Comparison of ENCODE assay signal across 17 cellular contexts in the genomic region with DNA sequence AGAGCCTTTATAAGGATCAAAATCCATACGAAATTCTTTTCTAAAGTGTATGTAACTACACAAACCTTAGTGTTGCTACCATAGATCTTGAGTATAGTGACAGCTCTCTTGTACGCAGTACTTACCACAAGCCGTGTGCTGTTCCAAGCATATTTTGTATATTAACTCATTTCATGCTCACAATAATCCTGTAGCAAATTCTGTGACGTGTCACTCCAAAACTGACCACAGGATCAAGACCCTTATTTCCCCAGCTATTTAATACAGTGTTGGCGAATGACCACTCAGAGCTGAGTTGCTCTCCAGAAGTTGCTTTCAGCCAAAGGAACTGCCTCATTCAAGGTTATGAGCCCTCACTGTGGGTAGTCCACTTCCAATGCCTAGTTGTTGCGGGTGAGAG.
DNase-seq lines count a peak whose midpoint lies in the region; ATAC-seq, FAIRE-seq and TF ChIP-seq lines count a peak whose summit lies in the region.
"Had no signal": no experiment of that assay in that cellular context is flagged by ENCODE, and none has a peak within 500 bp of the region (broad histone marks: within the 10 kb centered on the region; RNA-seq: fewer than 3 reads in every experiment).

No MANE protein-coding gene starts in this region.

- WGBS in sigmoid colon, 2 donors, result 96 to 97% methylated on average over 6 of the region's 6 CpGs

- no peaks in the 10 kb centered on the region for H3K79me2 ChIP-seq in astrocyte (ENCODE audit: insufficient read depth, low read length)

- peak overlapping the region in 2 of 3 donors; percentile 60 to 71 for H3K27ac Mint-ChIP-seq in CD4-positive, CD25-positive, alpha-beta regulatory T cell
- no peak overlapping the region for H3K27ac Mint-ChIP-seq in astrocyte (ENCODE audit: unreplicated experiment)
- H3K27ac Mint-ChIP-seq in naive thymus-derived CD4-positive, alpha-beta T cell, result peak overlapping the region in 6 of 9 donors; percentile 39 to 87 (median 68)
- no peak overlapping the region for H3K27ac Mint-ChIP-seq in activated CD4-positive, alpha-beta T cell treated with anti-CD3 and anti-CD28 coated beads, Interleukin-2, amount 10 ng/mL, durations not matched to agents 24 days and 14 days
- H3K27ac Mint-ChIP-seq: HFFc6 had no signal

- H3K4me3 ChIP-seq in CD4-positive, CD25-positive, alpha-beta regulatory T cell (ENCODE audit: low read depth, low read length), result no peak overlapping the region
- H3K4me3 ChIP-seq in astrocyte (ENCODE audit: insufficient read depth, low read depth, low read length) (no peak overlapping the region), sigmoid colon (no peak overlapping the region)
- H3K4me3 ChIP-seq in naive thymus-derived CD4-positive, alpha-beta T cell (ENCODE audit: low read length), result no peak overlapping the region
- H3K4me3 ChIP-seq: BLaER1 treated with 17β-estradiol and CSF1 and Interleukin-3, amounts not matched to agents 10 nM and 100 nM; HAP-1 had no signal

- H3K4me2 ChIP-seq in astrocyte (ENCODE audit: low read length), result peak overlapping the region; percentile 9
- H3K4me2 ChIP-seq: BLaER1 treated with 17β-estradiol and CSF1 and Interleukin-3, amounts not matched to agents 10 nM and 100 nM had no signal

- intact Hi-C loops in naive thymus-derived CD4-positive, alpha-beta T cell (cut with micrococcal nuclease), result loop anchor here in 1 of 2 donors (2.0 kb wide), 1 partner anchor 71 kb away; no protein-coding TSS in a partner anchor
- intact Hi-C loops in sigmoid colon (cut with DNase I), result no loop called here
- intact Hi-C loops in activated CD4-positive, alpha-beta T cell treated with anti-CD3 and anti-CD28 coated beads, Interleukin-2, amount 10 ng/mL, durations not matched to agents 24 days and 14 days (cut with micrococcal nuclease), result no loop called here

- POLR2A ChIA-PET in naive thymus-derived CD4-positive, alpha-beta T cell (lab: Charles Lee), result interaction anchor here (0.5 to 1.9 kb wide), 11 partner anchors 11 to 401 kb away, joined by 3 to 7 read pairs (median 4); a partner anchor contains a TSS

- peaks cover 8 to 52% (median 31%) of the 10 kb centered on the region in 4 donors for H3K4me1 Mint-ChIP-seq in CD4-positive, CD25-positive, alpha-beta regulatory T cell
- H3K4me1 Mint-ChIP-seq in astrocyte (ENCODE audit: low read depth, unreplicated experiment), result peaks cover 14% of the 10 kb centered on the region
- H3K4me1 Mint-ChIP-seq in naive thymus-derived CD4-positive, alpha-beta T cell, result peaks cover 12 to 70% (median 47%) of the 10 kb centered on the region in 7 donors
- peaks cover 13% of the 10 kb centered on the region for H3K4me1 Mint-ChIP-seq in activated CD4-positive, alpha-beta T cell treated with anti-CD3 and anti-CD28 coated beads, Interleukin-2, amount 10 ng/mL, durations not matched to agents 24 days and 14 days

- no peaks in the 10 kb centered on the region for H3K27me3 ChIP-seq in CD4-positive, CD25-positive, alpha-beta regulatory T cell (ENCODE audit: control insufficient read depth, insufficient read depth, low read length)
- H3K27me3 ChIP-seq in astrocyte (ENCODE audit: insufficient read depth, low read length) (no peaks in the 10 kb centered on the region), sigmoid colon (no peaks in the 10 kb centered on the region)
- no peaks in the 10 kb centered on the region for H3K27me3 ChIP-seq in naive thymus-derived CD4-positive, alpha-beta T cell (ENCODE audit: control insufficient read depth in 2 of 2, insufficient read depth in 2 of 2, low read length in 2 of 2)
- H3K27me3 ChIP-seq: BLaER1 treated with 17β-estradiol and CSF1 and Interleukin-3, amounts not matched to agents 10 nM and 100 nM had no signal

- no peak for DNase-seq in CD4-positive, CD25-positive, alpha-beta regulatory T cell
- DNase-seq in ELR (ENCODE audit: low read depth) (peak; percentile 30), astrocyte (ENCODE audit: low read depth) (peak; percentile 88), sigmoid colon (no peak)
- DNase-seq in naive thymus-derived CD4-positive, alpha-beta T cell, result no peak
- no peak for DNase-seq in activated CD4-positive, alpha-beta T cell treated with anti-CD3 and anti-CD28 coated beads, Interleukin-2, amount 10 ng/mL, durations not matched to agents 24 days and 14 days
- DNase-seq: ACHN; CD4-positive, alpha-beta T cell; DMS153; DMS79 treated with DMSO at 0.1 percent for 48 hours; GF-D8; HFFc6 had no signal

- no peak for ATAC-seq in CD4-positive, CD25-positive, alpha-beta regulatory T cell (ENCODE audit: low read depth in 2 of 2)
- no peak for ATAC-seq in naive thymus-derived CD4-positive, alpha-beta T cell
- no peak for ATAC-seq in HG02642 (IDR thresholded peaks at IDR 0.05; ENCODE audit: poor library complexity, unreplicated experiment)

- no peak overlapping the region for H2AFZ ChIP-seq in astrocyte (ENCODE audit: low read depth, low read length)

- no peaks in the 10 kb centered on the region for H3K36me3 Mint-ChIP-seq in CD4-positive, CD25-positive, alpha-beta regulatory T cell
- no peaks in the 10 kb centered on the region for H3K36me3 Mint-ChIP-seq in astrocyte (ENCODE audit: low read depth, unreplicated experiment)
- H3K36me3 Mint-ChIP-seq in naive thymus-derived CD4-positive, alpha-beta T cell, result peaks cover 0 to 22% (median 10%) of the 10 kb centered on the region in 5 donors
- H3K36me3 Mint-ChIP-seq in activated CD4-positive, alpha-beta T cell treated with anti-CD3 and anti-CD28 coated beads, Interleukin-2, amount 10 ng/mL, durations not matched to agents 24 days and 14 days (ENCODE audit: low read depth), result peaks cover 13% of the 10 kb centered on the region

- no peak overlapping the region for H3K27ac ChIP-seq in CD4-positive, CD25-positive, alpha-beta regulatory T cell (ENCODE audit: insufficient read depth, low read length, poor library complexity, severe bottlenecking)
- H3K27ac ChIP-seq in astrocyte (ENCODE audit: low read depth, low read length) (no peak overlapping the region), sigmoid colon (no peak overlapping the region)
- H3K27ac ChIP-seq in naive thymus-derived CD4-positive, alpha-beta T cell (ENCODE audit: low read depth, low read length), result no peak overlapping the region
- H3K27ac ChIP-seq: BLaER1 treated with 17β-estradiol and CSF1 and Interleukin-3, amounts not matched to agents 10 nM and 100 nM had no signal

- no peak for TF ChIP-seq CTCF in astrocyte (IDR thresholded peaks at IDR 0.05; ENCODE audit: insufficient read depth, low read depth, low read length)
- TF ChIP-seq CTCF in sigmoid colon (IDR thresholded peaks at IDR 0.05), result no peak

- peaks cover 10% of the 10 kb centered on the region for H3K4me1 ChIP-seq in CD4-positive, CD25-positive, alpha-beta regulatory T cell (ENCODE audit: control insufficient read depth, insufficient read depth, low read length, poor library complexity, severe bottlenecking)
- H3K4me1 ChIP-seq in astrocyte (ENCODE audit: insufficient read depth, low read length) (peaks cover 13% of the 10 kb centered on the region), sigmoid colon (no peaks in the 10 kb centered on the region)
- H3K4me1 ChIP-seq in naive thymus-derived CD4-positive, alpha-beta T cell (ENCODE audit: control insufficient read depth in 2 of 2, insufficient read depth in 2 of 2, low read length in 2 of 2), result peaks cover 6 to 16% of the 10 kb centered on the region in 2 donors
- H3K4me1 ChIP-seq: HAP-1 had no signal

- H3K9me3 ChIP-seq in CD4-positive, CD25-positive, alpha-beta regulatory T cell (ENCODE audit: control insufficient read depth in 2 of 2, low read length in 2 of 2), result no peaks in the 10 kb centered on the region
- H3K9me3 ChIP-seq in astrocyte (ENCODE audit: insufficient read depth, low read depth, low read length) (no peaks in the 10 kb centered on the region), sigmoid colon (no peaks in the 10 kb centered on the region)
- no peaks in the 10 kb centered on the region for H3K9me3 ChIP-seq in naive thymus-derived CD4-positive, alpha-beta T cell (ENCODE audit: control insufficient read depth in 2 of 3, low read length in 3 of 3)
- H3K9me3 ChIP-seq: HAP-1 had no signal

- H3K9me3 Mint-ChIP-seq in CD4-positive, CD25-positive, alpha-beta regulatory T cell, result peaks cover 0 to 9% (median 5%) of the 10 kb centered on the region in 7 donors
- peaks cover 5% of the 10 kb centered on the region for H3K9me3 Mint-ChIP-seq in astrocyte (ENCODE audit: unreplicated experiment)
- peaks cover 3 to 22% (median 6%) of the 10 kb centered on the region in 11 donors for H3K9me3 Mint-ChIP-seq in naive thymus-derived CD4-positive, alpha-beta T cell
- H3K9me3 Mint-ChIP-seq in activated CD4-positive, alpha-beta T cell treated with anti-CD3 and anti-CD28 coated beads, Interleukin-2, amount 10 ng/mL, durations not matched to agents 24 days and 14 days, result peaks cover 22% of the 10 kb centered on the region
- H3K9me3 Mint-ChIP-seq: HFFc6 had no signal

- no peak for TF ChIP-seq POLR2A in sigmoid colon (IDR thresholded peaks at IDR 0.05)

- H3K27me3 Mint-ChIP-seq in CD4-positive, CD25-positive, alpha-beta regulatory T cell, result no peaks in the 10 kb centered on the region
- no peaks in the 10 kb centered on the region for H3K27me3 Mint-ChIP-seq in astrocyte (ENCODE audit: low read depth, unreplicated experiment)
- no peaks in the 10 kb centered on the region for H3K27me3 Mint-ChIP-seq in naive thymus-derived CD4-positive, alpha-beta T cell
- no peaks in the 10 kb centered on the region for H3K27me3 Mint-ChIP-seq in activated CD4-positive, alpha-beta T cell treated with anti-CD3 and anti-CD28 coated beads, Interleukin-2, amount 10 ng/mL, durations not matched to agents 24 days and 14 days
- H3K27me3 Mint-ChIP-seq: CD4-positive, alpha-beta T cell had no signal

- CTCF ChIA-PET in naive thymus-derived CD4-positive, alpha-beta T cell (lab: Charles Lee), result interaction anchor here (0.6 kb wide), 1 partner anchor 58 kb away, joined by 3 read pairs; no protein-coding TSS in a partner anchor

- no peak for TF ChIP-seq EP300 in sigmoid colon (IDR thresholded peaks at IDR 0.05)

- H3K4me3 Mint-ChIP-seq in CD4-positive, CD25-positive, alpha-beta regulatory T cell, result no peak overlapping the region
- H3K4me3 Mint-ChIP-seq in astrocyte (ENCODE audit: unreplicated experiment), result no peak overlapping the region
- H3K4me3 Mint-ChIP-seq in naive thymus-derived CD4-positive, alpha-beta T cell, result no peak overlapping the region
- H3K4me3 Mint-ChIP-seq in activated CD4-positive, alpha-beta T cell treated with anti-CD3 and anti-CD28 coated beads, Interleukin-2, amount 10 ng/mL, durations not matched to agents 24 days and 14 days, result no peak overlapping the region
- H3K4me3 Mint-ChIP-seq: CD4-positive, alpha-beta T cell; HFFc6 had no signal

- H4K20me1 ChIP-seq in astrocyte (ENCODE audit: insufficient read depth, low read length), result no peaks in the 10 kb centered on the region
- H4K20me1 ChIP-seq: BLaER1 treated with 17β-estradiol and CSF1 and Interleukin-3, amounts not matched to agents 10 nM and 100 nM had no signal

- no peaks in the 10 kb centered on the region for H3K36me3 ChIP-seq in CD4-positive, CD25-positive, alpha-beta regulatory T cell (ENCODE audit: control insufficient read depth, insufficient read depth, low read length)
- no peaks in the 10 kb centered on the region for H3K36me3 ChIP-seq in astrocyte (ENCODE audit: insufficient read depth, low read length)
- no peaks in the 10 kb centered on the region for H3K36me3 ChIP-seq in naive thymus-derived CD4-positive, alpha-beta T cell (ENCODE audit: control insufficient read depth in 2 of 3, insufficient read depth in 3 of 3, low read length in 3 of 3)
- no peaks in the 10 kb centered on the region for H3K36me3 ChIP-seq in sigmoid colon
- H3K36me3 ChIP-seq: BLaER1 treated with 17β-estradiol and CSF1 and Interleukin-3, amounts not matched to agents 10 nM and 100 nM; HAP-1 had no signal

- no peak overlapping the region for H3K9ac ChIP-seq in astrocyte (ENCODE audit: low read length)
- H3K9ac ChIP-seq: BLaER1 treated with 17β-estradiol and CSF1 and Interleukin-3, amounts not matched to agents 10 nM and 100 nM had no signal

- no peak for FAIRE-seq in astrocyte (lab: Jason Lieb, UNC)
- FAIRE-seq: GM19239, H1 had no signal

Comparison
In these comparisons a context has a peak if more than half of its experiments do, and no peak if none do; other contexts are left out.
1. DNase-seq: peak in ELR (single experiment) and astrocyte (single experiment); none in CD4-positive, CD25-positive, alpha-beta regulatory T cell (0 of 3), naive thymus-derived CD4-positive, alpha-beta T cell (0 of 9), sigmoid colon (single experiment) and activated CD4-positive, alpha-beta T cell treated with anti-CD3 and anti-CD28 coated beads, Interleukin-2, amount 10 ng/mL, durations not matched to agents 24 days and 14 days (single experiment).
2. H3K27ac Mint-ChIP-seq: peak in CD4-positive, CD25-positive, alpha-beta regulatory T cell (2 of 3) and naive thymus-derived CD4-positive, alpha-beta T cell (6 of 9); none in astrocyte (single experiment) and activated CD4-positive, alpha-beta T cell treated with anti-CD3 and anti-CD28 coated beads, Interleukin-2, amount 10 ng/mL, durations not matched to agents 24 days and 14 days (single experiment).